Comparison of ENCODE assay signal across 10 cellular contexts in genomic region chr6:139653136-139653535, GRCh38.
DNase-seq lines count a peak whose midpoint lies in the region; TF ChIP-seq lines count a peak whose summit lies in the region.
"Had no signal": no experiment of that assay in that cellular context is flagged by ENCODE, and none has a peak within 500 bp of the region (broad histone marks: within the 10 kb centered on the region; RNA-seq: fewer than 3 reads in every experiment).

No MANE protein-coding gene starts in this region.

- peaks cover 76% of the 10 kb centered on the region for H3K4me1 Mint-ChIP-seq in nephron progenitor cell
- peaks cover 2% of the 10 kb centered on the region for H3K4me1 Mint-ChIP-seq in activated naive CD8-positive, alpha-beta T cell treated with anti-CD3 and anti-CD28 coated beads for 36 hours

- no peak for TF ChIP-seq CTCF in nephron progenitor cell (IDR thresholded peaks at IDR 0.05)

- peak overlapping the region; percentile 27 for H3K4me3 Mint-ChIP-seq in nephron progenitor cell
- no peak overlapping the region for H3K4me3 Mint-ChIP-seq in activated naive CD8-positive, alpha-beta T cell treated with anti-CD3 and anti-CD28 coated beads for 36 hours
- H3K4me3 Mint-ChIP-seq: CD4-positive, alpha-beta memory T cell had no signal

- no peaks in the 10 kb centered on the region for H3K27me3 Mint-ChIP-seq in nephron progenitor cell (ENCODE audit: low read depth, poor library complexity)
- H3K27me3 Mint-ChIP-seq in activated naive CD8-positive, alpha-beta T cell treated with anti-CD3 and anti-CD28 coated beads for 36 hours = no peaks in the 10 kb centered on the region
- H3K27me3 Mint-ChIP-seq: CD4-positive, alpha-beta memory T cell had no signal

- peaks cover 23% of the 10 kb centered on the region for H3K9me3 Mint-ChIP-seq in nephron progenitor cell
- H3K9me3 Mint-ChIP-seq in activated naive CD8-positive, alpha-beta T cell treated with anti-CD3 and anti-CD28 coated beads for 36 hours = no peaks in the 10 kb centered on the region

- DNase-seq in UCSD-AML1 (lab: John Stamatoyannopoulos, UW; ENCODE audit: unreplicated experiment) = peak; percentile 8
- DNase-seq in islet precursor cell = peak; percentile 61
- peak; percentile 12 for DNase-seq in nephron progenitor cell
- no peak for DNase-seq in activated naive CD8-positive, alpha-beta T cell treated with anti-CD3 and anti-CD28 coated beads for 36 hours
- DNase-seq in NCI-H748 (lab: John Stamatoyannopoulos, UW; ENCODE audit: unreplicated experiment) = no peak
- DNase-seq in head of caudate nucleus = no peak
- DNase-seq in activated CD4-positive, CD25-positive, alpha-beta regulatory T cell treated with anti-CD3 and anti-CD28 coated beads, Interleukin-2, amount 50 U/mL, for 72 hours = no peak
- DNase-seq: BE2C; CD4-positive, alpha-beta memory T cell; DMS79 had no signal

- H3K36me3 Mint-ChIP-seq in nephron progenitor cell (ENCODE audit: low read depth) = peaks cover 26% of the 10 kb centered on the region
- no peaks in the 10 kb centered on the region for H3K36me3 Mint-ChIP-seq in activated naive CD8-positive, alpha-beta T cell treated with anti-CD3 and anti-CD28 coated beads for 36 hours
- H3K36me3 Mint-ChIP-seq: CD4-positive, alpha-beta memory T cell had no signal

- H3K27ac Mint-ChIP-seq in nephron progenitor cell = peak overlapping the region; percentile 70
- H3K27ac Mint-ChIP-seq in activated naive CD8-positive, alpha-beta T cell treated with anti-CD3 and anti-CD28 coated beads for 36 hours = no peak overlapping the region
- H3K27ac Mint-ChIP-seq: CD4-positive, alpha-beta memory T cell had no signal

- intact Hi-C loops in head of caudate nucleus (cut with DNase I) = no loop called here

Comparison
In these comparisons a context has a peak if more than half of its experiments do, and no peak if none do; other contexts are left out.
1. DNase-seq: peak in UCSD-AML1 (single experiment), islet precursor cell (single experiment) and nephron progenitor cell (single experiment); none in activated naive CD8-positive, alpha-beta T cell treated with anti-CD3 and anti-CD28 coated beads for 36 hours (single experiment), NCI-H748 (single experiment), head of caudate nucleus (0 of 42) and activated CD4-positive, CD25-positive, alpha-beta regulatory T cell treated with anti-CD3 and anti-CD28 coated beads, Interleukin-2, amount 50 U/mL, for 72 hours (single experiment).